ENCODE assay signal across 35 cellular contexts in the genomic region with DNA sequence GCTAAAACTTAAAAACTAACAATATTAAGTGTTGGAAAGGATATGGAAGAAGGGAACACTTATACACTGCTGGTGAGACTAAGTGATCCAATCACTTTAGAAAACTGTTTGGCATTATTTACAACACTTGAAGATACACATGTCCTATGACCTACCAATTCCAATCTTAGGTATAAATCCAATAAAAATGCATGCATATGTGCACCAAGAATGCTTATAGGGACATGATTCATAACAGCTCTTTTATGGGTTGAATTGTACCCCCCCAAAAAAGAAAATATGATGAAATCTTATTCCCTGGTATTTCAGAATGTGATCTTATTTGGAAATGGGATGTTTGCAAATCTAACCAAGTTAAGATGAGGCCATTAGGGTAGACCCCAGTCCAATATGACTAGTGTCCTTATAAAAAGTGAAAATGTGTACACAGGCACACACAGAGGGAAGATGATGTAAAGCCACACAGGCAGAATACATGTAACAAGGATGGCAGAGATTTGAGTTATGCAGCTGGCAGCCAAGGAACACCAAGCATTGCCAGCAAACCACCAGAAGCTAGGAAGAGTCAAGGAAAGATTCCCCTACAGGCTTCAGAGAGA. TPM values are rescaled to one million over a fixed set of nuclear protein-coding genes. Genes with fewer than 3 reads are reported as not detected.
"Had no signal": no experiment of that assay in that cellular context is flagged by ENCODE, and none has a peak within 500 bp of the region (broad histone marks: within the 10 kb centered on the region; RNA-seq: fewer than 3 reads in every experiment).

No MANE protein-coding gene starts in this region.

- H3K4me3 ChIP-seq: adrenal gland, body of pancreas, cardiac muscle cell, colonic mucosa, esophagus squamous epithelium, heart left ventricle had no signal

- H3K27me3 Mint-ChIP-seq: activated CD8-positive, alpha-beta T cell treated with anti-CD3 and anti-CD28 coated beads for 36 hours; activated naive CD4-positive, alpha-beta T cell treated with anti-CD3 and anti-CD28 coated beads, Interleukin-2, amount 50 U/mL, for 24 hours; activated naive CD8-positive, alpha-beta T cell treated with anti-CD3 and anti-CD28 coated beads for 36 hours; activated T-helper 17 cell treated with anti-CD3 and anti-CD28 coated beads, Interleukin-2, amount 50 U/mL, for 72 hours had no signal

- DNase-seq: activated CD4-positive, alpha-beta T cell treated with anti-CD3 and anti-CD28 coated beads for 4 hours; activated CD4-positive, alpha-beta T cell treated with anti-CD3 and anti-CD28 coated beads, Interleukin-2, amount 50 U/mL, for 1 hour; activated CD4-positive, alpha-beta T cell treated with anti-CD3 and anti-CD28 coated beads, Interleukin-2, amount 50 U/mL, for 48 hours; activated CD4-positive, CD25-positive, alpha-beta regulatory T cell; activated CD4-positive, CD25-positive, alpha-beta regulatory T cell treated with anti-CD3 and anti-CD28 coated beads, Interleukin-2, amount 50 U/mL, for 72 hours; activated CD8-positive, alpha-beta memory T cell treated with anti-CD3 and anti-CD28 coated beads for 24 hours; activated CD8-positive, alpha-beta T cell treated with anti-CD3 and anti-CD28 coated beads for 36 hours; activated effector memory CD4-positive, alpha-beta T cell treated with Interleukin-2 at 50 U/mL for 16 hours; activated naive CD4-positive, alpha-beta T cell treated with anti-CD3 and anti-CD28 coated beads for 36 hours; activated naive CD8-positive, alpha-beta T cell treated with anti-CD3 and anti-CD28 coated beads for 36 hours; activated naive CD8-positive, alpha-beta T cell treated with anti-CD3 and anti-CD28 coated beads, Interleukin-2, amount 50 U/mL, for 24 hours; activated T-cell treated with anti-CD3 and anti-CD28 coated beads, Interleukin-2, amount 50 U/mL, for 4 hours; adrenal gland; amygdala; aorta; body of pancreas; central memory CD4-positive, alpha-beta T cell; cerebellar nuclear complex; colonic mucosa; effector CD8-positive, alpha-beta T cell; esophagus squamous epithelium; glutamatergic neuron; heart left ventricle; hypothalamus; T-helper 2 cell had no signal

- H3K36me3 ChIP-seq: adrenal gland, cardiac muscle cell, colonic mucosa, esophagus squamous epithelium, heart left ventricle had no signal

- H3K9me3 Mint-ChIP-seq: activated CD8-positive, alpha-beta T cell treated with anti-CD3 and anti-CD28 coated beads for 36 hours; activated naive CD4-positive, alpha-beta T cell treated with anti-CD3 and anti-CD28 coated beads for 36 hours; activated naive CD4-positive, alpha-beta T cell treated with anti-CD3 and anti-CD28 coated beads, Interleukin-2, amount 50 U/mL, for 24 hours; activated naive CD8-positive, alpha-beta T cell treated with anti-CD3 and anti-CD28 coated beads for 36 hours; activated naive CD8-positive, alpha-beta T cell treated with anti-CD3 and anti-CD28 coated beads, Interleukin-2, amount 50 U/mL, for 24 hours; activated T-cell treated with anti-CD3 and anti-CD28 coated beads, Interleukin-2, amount 50 U/mL, for 4 hours; activated T-helper 17 cell treated with anti-CD3 and anti-CD28 coated beads, Interleukin-2, amount 50 U/mL, for 72 hours had no signal

- H3K27me3 ChIP-seq: adrenal gland, body of pancreas, cardiac muscle cell, colonic mucosa, esophagus squamous epithelium had no signal

- H3K4me3 Mint-ChIP-seq: activated CD8-positive, alpha-beta T cell treated with anti-CD3 and anti-CD28 coated beads for 36 hours; activated naive CD4-positive, alpha-beta T cell treated with anti-CD3 and anti-CD28 coated beads for 36 hours; activated naive CD4-positive, alpha-beta T cell treated with anti-CD3 and anti-CD28 coated beads, Interleukin-2, amount 50 U/mL, for 24 hours; activated naive CD8-positive, alpha-beta T cell treated with anti-CD3 and anti-CD28 coated beads for 36 hours; activated naive CD8-positive, alpha-beta T cell treated with anti-CD3 and anti-CD28 coated beads, Interleukin-2, amount 50 U/mL, for 24 hours; activated T-cell treated with anti-CD3 and anti-CD28 coated beads, Interleukin-2, amount 50 U/mL, for 4 hours; activated T-helper 17 cell treated with anti-CD3 and anti-CD28 coated beads, Interleukin-2, amount 50 U/mL, for 72 hours had no signal

- H3K27ac Mint-ChIP-seq: activated CD8-positive, alpha-beta T cell treated with anti-CD3 and anti-CD28 coated beads for 36 hours; activated naive CD4-positive, alpha-beta T cell treated with anti-CD3 and anti-CD28 coated beads for 36 hours; activated naive CD4-positive, alpha-beta T cell treated with anti-CD3 and anti-CD28 coated beads, Interleukin-2, amount 50 U/mL, for 24 hours; activated naive CD8-positive, alpha-beta T cell treated with anti-CD3 and anti-CD28 coated beads for 36 hours; activated naive CD8-positive, alpha-beta T cell treated with anti-CD3 and anti-CD28 coated beads, Interleukin-2, amount 50 U/mL, for 24 hours; activated T-helper 17 cell treated with anti-CD3 and anti-CD28 coated beads, Interleukin-2, amount 50 U/mL, for 72 hours had no signal

- FAIRE-seq: endometrium, endothelial cell of umbilical vein, frontal cortex had no signal

- H3K27ac ChIP-seq: adrenal gland, body of pancreas, cardiac muscle cell, colonic mucosa, epithelial cell of prostate, esophagus squamous epithelium, heart left ventricle had no signal

- H3K9me3 ChIP-seq: adrenal gland, body of pancreas, colonic mucosa, esophagus squamous epithelium, heart left ventricle had no signal

- ATAC-seq: activated CD8-positive, alpha-beta T cell treated with anti-CD3 and anti-CD28 coated beads for 36 hours; activated naive CD8-positive, alpha-beta T cell treated with anti-CD3 and anti-CD28 coated beads, Interleukin-2, amount 50 U/mL, for 24 hours; activated T-cell treated with anti-CD3 and anti-CD28 coated beads, Interleukin-2, amount 50 U/mL, for 4 hours; activated T-helper 17 cell treated with anti-CD3 and anti-CD28 coated beads, Interleukin-2, amount 50 U/mL, for 72 hours; body of pancreas; heart left ventricle had no signal

- H3K4me1 ChIP-seq: esophagus squamous epithelium, heart left ventricle had no signal

RNA-seq across cellular contexts. Expression of gene CCR8, which starts 15.3 kb away (rescaled TPM):
- total RNA-seq: activated naive CD4-positive, alpha-beta T cell treated with anti-CD3 and anti-CD28 coated beads for 36 hours; activated naive CD8-positive, alpha-beta T cell treated with anti-CD3 and anti-CD28 coated beads for 36 hours; adrenal gland; aorta; body of pancreas; cardiac muscle cell; dermis microvascular lymphatic vessel endothelial cell; endothelial cell of umbilical vein; fibroblast of lung; fibroblast of villous mesenchyme; frontal cortex had no signal
- polyA plus RNA-seq: adrenal gland, aorta, cardiac muscle cell, endothelial cell of umbilical vein, fibroblast of lung, heart left ventricle had no signal
